ENCODE assay signal across 1 cellular context in the genomic region with DNA sequence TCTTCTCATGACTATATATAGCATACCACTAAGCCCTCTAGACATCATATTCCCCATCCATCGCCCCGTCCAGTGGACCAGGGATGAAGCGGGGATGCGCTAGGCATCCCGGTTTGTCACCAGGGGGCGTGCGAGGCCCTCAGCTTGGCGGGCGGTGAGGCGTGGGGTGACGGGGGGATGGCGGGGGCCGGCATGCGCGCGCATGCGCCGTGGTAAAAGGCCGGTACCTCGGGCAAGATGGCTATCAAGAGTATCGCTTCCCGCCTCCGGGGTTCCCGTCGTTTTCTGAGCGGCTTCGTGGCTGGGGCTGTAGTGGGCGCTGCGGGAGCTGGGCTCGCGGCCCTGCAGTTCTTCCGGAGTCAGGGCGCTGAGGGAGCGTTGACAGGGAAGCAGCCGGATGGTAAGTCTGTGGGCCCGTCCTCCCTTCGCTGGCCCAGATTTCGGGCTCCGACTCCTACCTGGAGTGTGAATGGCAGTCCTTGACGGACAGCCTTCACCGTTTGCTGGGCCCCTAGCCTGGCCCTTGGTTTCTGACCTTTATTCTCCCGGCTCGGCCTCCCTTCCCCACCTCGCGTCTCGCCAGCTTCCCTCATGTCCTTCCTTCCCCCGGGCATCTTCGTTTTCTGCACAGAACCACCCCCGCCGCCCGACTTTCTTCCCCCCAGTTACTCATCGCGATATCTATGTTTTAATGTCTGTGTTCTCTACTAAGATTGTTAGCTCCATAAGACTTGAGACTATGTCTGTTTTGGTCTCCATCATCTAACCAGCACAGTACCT.
A peak's percentile ranks its signal among the peaks of the same experiment; 100 is the strongest.
TF ChIP-seq lines count a peak whose summit lies in the region.

Gene EXOG, plus strand, starts transcription at position 210 of the 780 bp plus-strand sequence. Its CDS starts 28 bp downstream, at position 238.

TF ChIP-seq in K562, 482 proteins besides CTCF, POLR2A, EP300 and RAD21 (continued from another document and continues in another):
- no peak for TF ChIP-seq ZNF436 (CRISPR knock-in tag; IDR thresholded peaks at IDR 0.05)
- no peak for TF ChIP-seq CBFA2T2 (conservative IDR thresholded peaks at IDR 0.05)
- TF ChIP-seq SREBF2 (CRISPR knock-in tag; IDR thresholded peaks at IDR 0.05), result no peak
- TF ChIP-seq ESRRA (IDR thresholded peaks at IDR 0.05; ENCODE audit: borderline replicate concordance, low read depth), result peak; percentile 62
- TF ChIP-seq, protein P1, sequence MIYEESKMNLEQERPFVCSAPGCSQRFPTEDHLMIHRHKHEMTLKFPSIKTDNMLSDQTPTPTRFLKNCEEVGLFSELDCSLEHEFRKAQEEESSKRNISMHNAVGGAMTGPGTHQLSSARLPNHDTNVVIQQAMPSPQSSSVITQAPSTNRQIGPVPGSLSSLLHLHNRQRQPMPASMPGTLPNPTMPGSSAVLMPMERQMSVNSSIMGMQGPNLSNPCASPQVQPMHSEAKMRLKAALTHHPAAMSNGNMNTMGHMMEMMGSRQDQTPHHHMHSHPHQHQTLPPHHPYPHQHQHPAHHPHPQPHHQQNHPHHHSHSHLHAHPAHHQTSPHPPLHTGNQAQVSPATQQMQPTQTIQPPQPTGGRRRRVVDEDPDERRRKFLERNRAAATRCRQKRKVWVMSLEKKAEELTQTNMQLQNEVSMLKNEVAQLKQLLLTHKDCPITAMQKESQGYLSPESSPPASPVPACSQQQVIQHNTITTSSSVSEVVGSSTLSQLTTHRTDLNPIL (CRISPR knock-in tag; IDR thresholded peaks at IDR 0.05), result no peak
- TF ChIP-seq, protein P2, sequence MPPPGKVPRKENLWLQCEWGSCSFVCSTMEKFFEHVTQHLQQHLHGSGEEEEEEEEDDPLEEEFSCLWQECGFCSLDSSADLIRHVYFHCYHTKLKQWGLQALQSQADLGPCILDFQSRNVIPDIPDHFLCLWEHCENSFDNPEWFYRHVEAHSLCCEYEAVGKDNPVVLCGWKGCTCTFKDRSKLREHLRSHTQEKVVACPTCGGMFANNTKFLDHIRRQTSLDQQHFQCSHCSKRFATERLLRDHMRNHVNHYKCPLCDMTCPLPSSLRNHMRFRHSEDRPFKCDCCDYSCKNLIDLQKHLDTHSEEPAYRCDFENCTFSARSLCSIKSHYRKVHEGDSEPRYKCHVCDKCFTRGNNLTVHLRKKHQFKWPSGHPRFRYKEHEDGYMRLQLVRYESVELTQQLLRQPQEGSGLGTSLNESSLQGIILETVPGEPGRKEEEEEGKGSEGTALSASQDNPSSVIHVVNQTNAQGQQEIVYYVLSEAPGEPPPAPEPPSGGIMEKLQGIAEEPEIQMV (tag; conservative IDR thresholded peaks at IDR 0.05; ENCODE audit: low read depth), result no peak
- TF ChIP-seq HNRNPL (IDR thresholded peaks at IDR 0.05; ENCODE audit: low read depth, low read length), result no peak
- no peak for TF ChIP-seq ZNF398 (CRISPR knock-in tag; IDR thresholded peaks at IDR 0.05)
- no peak for TF ChIP-seq PTRF (tag; IDR thresholded peaks at IDR 0.05)
- TF ChIP-seq, protein P3, sequence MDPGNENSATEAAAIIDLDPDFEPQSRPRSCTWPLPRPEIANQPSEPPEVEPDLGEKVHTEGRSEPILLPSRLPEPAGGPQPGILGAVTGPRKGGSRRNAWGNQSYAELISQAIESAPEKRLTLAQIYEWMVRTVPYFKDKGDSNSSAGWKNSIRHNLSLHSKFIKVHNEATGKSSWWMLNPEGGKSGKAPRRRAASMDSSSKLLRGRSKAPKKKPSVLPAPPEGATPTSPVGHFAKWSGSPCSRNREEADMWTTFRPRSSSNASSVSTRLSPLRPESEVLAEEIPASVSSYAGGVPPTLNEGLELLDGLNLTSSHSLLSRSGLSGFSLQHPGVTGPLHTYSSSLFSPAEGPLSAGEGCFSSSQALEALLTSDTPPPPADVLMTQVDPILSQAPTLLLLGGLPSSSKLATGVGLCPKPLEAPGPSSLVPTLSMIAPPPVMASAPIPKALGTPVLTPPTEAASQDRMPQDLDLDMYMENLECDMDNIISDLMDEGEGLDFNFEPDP (CRISPR knock-in tag; IDR thresholded peaks at IDR 0.05), result no peak
- peak in 1 of 2 experiments; percentile 58; a peak in 1 of 4 replicates for TF ChIP-seq HDAC1 (IDR thresholded peaks at IDR 0.05)
- no peak for TF ChIP-seq ZNF311 (CRISPR knock-in tag; IDR thresholded peaks at IDR 0.05)
- TF ChIP-seq BRF2 (IDR thresholded peaks at IDR 0.05; ENCODE audit: borderline replicate concordance, insufficient read depth, insufficient read length), result no peak
- TF ChIP-seq SMARCA4 (IDR thresholded peaks at IDR 0.05), result peak; percentile 38; the same call in 1 of the 2 replicates
- no peak for TF ChIP-seq CGGBP1 (CRISPR knock-in tag; IDR thresholded peaks at IDR 0.05)
- peak; percentile 97 for TF ChIP-seq CTBP1 (IDR thresholded peaks at IDR 0.05; ENCODE audit: borderline replicate concordance)
- TF ChIP-seq POU5F1 (IDR thresholded peaks at IDR 0.05; ENCODE audit: borderline replicate concordance, low read depth, low read length, partially characterized antibody), result peak; percentile 70
- TF ChIP-seq IRF1 (CRISPR knock-in tag; IDR thresholded peaks at IDR 0.05; ENCODE audit: borderline replicate concordance), result no peak
- no peak for TF ChIP-seq ZNF518B (CRISPR knock-in tag; IDR thresholded peaks at IDR 0.05)
- no peak for TF ChIP-seq NELFE (IDR thresholded peaks at IDR 0.05; ENCODE audit: insufficient read depth, insufficient read length)
- no peak for TF ChIP-seq ZZZ3 (IDR thresholded peaks at IDR 0.05)
- TF ChIP-seq ARID2 (IDR thresholded peaks at IDR 0.05), result no peak
- TF ChIP-seq NRF1 (conservative IDR thresholded peaks at IDR 0.05 in 1 of 2, IDR thresholded peaks at IDR 0.05 in 1 of 2), result peak; percentile 98
- no peak for TF ChIP-seq SIRT6 (IDR thresholded peaks at IDR 0.05; ENCODE audit: low read depth, low read length)
- 0 out of 2 replicates have a peak, but pooled peaks have one; percentile 53 for TF ChIP-seq CBX5 (IDR thresholded peaks at IDR 0.05; ENCODE audit: borderline replicate concordance, low read depth)
- TF ChIP-seq, protein P4, sequence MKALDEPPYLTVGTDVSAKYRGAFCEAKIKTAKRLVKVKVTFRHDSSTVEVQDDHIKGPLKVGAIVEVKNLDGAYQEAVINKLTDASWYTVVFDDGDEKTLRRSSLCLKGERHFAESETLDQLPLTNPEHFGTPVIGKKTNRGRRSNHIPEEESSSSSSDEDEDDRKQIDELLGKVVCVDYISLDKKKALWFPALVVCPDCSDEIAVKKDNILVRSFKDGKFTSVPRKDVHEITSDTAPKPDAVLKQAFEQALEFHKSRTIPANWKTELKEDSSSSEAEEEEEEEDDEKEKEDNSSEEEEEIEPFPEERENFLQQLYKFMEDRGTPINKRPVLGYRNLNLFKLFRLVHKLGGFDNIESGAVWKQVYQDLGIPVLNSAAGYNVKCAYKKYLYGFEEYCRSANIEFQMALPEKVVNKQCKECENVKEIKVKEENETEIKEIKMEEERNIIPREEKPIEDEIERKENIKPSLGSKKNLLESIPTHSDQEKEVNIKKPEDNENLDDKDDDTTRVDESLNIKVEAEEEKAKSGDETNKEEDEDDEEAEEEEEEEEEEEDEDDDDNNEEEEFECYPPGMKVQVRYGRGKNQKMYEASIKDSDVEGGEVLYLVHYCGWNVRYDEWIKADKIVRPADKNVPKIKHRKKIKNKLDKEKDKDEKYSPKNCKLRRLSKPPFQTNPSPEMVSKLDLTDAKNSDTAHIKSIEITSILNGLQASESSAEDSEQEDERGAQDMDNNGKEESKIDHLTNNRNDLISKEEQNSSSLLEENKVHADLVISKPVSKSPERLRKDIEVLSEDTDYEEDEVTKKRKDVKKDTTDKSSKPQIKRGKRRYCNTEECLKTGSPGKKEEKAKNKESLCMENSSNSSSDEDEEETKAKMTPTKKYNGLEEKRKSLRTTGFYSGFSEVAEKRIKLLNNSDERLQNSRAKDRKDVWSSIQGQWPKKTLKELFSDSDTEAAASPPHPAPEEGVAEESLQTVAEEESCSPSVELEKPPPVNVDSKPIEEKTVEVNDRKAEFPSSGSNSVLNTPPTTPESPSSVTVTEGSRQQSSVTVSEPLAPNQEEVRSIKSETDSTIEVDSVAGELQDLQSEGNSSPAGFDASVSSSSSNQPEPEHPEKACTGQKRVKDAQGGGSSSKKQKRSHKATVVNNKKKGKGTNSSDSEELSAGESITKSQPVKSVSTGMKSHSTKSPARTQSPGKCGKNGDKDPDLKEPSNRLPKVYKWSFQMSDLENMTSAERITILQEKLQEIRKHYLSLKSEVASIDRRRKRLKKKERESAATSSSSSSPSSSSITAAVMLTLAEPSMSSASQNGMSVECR (CRISPR knock-in tag; IDR thresholded peaks at IDR 0.05), result 0 out of 2 replicates have a peak, but pooled peaks have one; percentile 43
- TF ChIP-seq YBX1 (IDR thresholded peaks at IDR 0.05), result no peak
- no peak for TF ChIP-seq ZNF133 (CRISPR knock-in tag; IDR thresholded peaks at IDR 0.05)
- no peak for TF ChIP-seq NR3C1 (CRISPR knock-in tag; IDR thresholded peaks at IDR 0.05)
- TF ChIP-seq DNMT1 (IDR thresholded peaks at IDR 0.05), result no peak
- TF ChIP-seq UBTF (IDR thresholded peaks at IDR 0.05; ENCODE audit: borderline replicate concordance in 1 of 2, low read depth in 2 of 2, low read length in 2 of 2), result peak; percentile 90 to 93; a peak in 2 of 4 replicates
